ENCODE assay signal across 1 cellular context in genomic region chr21:41715649-41716321, GRCh38.
TF ChIP-seq lines count a peak whose summit lies in the region.

No MANE protein-coding gene starts in this region.

TF ChIP-seq in HepG2, 621 proteins besides CTCF, POLR2A, EP300 and RAD21 (continued from another document):
- no peak for TF ChIP-seq NFAT5 (CRISPR knock-in tag; IDR thresholded peaks at IDR 0.05)
- 0 out of 2 replicates have a peak, but pooled peaks have one; percentile 6 for TF ChIP-seq NFYB (CRISPR knock-in tag; IDR thresholded peaks at IDR 0.05)
- TF ChIP-seq BCL6 (CRISPR knock-in tag; IDR thresholded peaks at IDR 0.05), result peak; percentile 81
- TF ChIP-seq ZBTB39 (CRISPR knock-in tag; IDR thresholded peaks at IDR 0.05), result 0 out of 2 replicates have a peak, but pooled peaks have one; percentile 1
